ENCODE assay signal across 11 cellular contexts in the genomic region with DNA sequence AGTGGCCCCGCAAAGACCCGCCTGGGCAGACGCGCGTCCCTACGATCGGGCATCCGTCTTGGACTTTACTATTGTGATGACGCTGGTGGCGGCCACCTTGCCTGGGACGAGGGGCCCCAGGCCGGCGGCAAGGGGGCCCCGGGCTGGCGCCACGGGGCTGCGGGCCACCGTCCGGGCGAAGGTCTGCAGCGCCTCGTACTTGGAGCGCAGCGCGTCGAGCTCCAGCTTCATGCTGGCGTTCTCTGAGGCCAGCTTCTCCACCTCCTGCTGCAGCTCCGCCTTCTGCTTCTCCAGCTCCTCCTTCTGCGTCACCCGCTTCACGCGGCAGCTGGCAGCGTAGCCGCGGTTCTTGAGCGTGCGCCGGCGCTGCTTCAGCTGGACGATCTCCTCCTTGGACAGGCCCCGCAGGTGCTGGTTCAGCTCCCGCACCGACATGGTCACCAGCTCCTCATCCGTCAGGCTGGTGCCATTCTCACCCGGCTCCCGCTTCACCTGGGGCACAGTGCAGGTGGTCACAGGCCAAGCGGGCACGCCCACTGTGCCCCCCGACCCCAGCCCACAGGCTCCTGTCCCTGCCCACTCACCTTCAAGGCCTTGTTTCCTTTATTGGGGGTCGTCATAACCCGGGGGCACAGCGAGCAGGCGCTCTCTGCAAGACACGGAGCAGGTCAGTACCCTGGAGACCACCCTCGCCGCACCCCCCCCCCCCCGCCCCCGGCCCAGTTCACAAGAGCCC. TPM values are rescaled to one million over a fixed set of nuclear protein-coding genes. Genes with fewer than 3 reads are reported as not detected.
DNase-seq lines count a peak whose midpoint lies in the region; ATAC-seq and TF ChIP-seq lines count a peak whose summit lies in the region.
"Had no signal": no experiment of that assay in that cellular context is flagged by ENCODE, and none has a peak within 500 bp of the region (broad histone marks: within the 10 kb centered on the region; RNA-seq: fewer than 3 reads in every experiment).

No MANE protein-coding gene starts in this region.

- peaks cover 20 to 35% of the 10 kb centered on the region in 2 donors for H3K36me3 Mint-ChIP-seq in CD14-positive monocyte
- H3K36me3 Mint-ChIP-seq: T-cell had no signal

- no peaks in the 10 kb centered on the region for H3K9me2 ChIP-seq in SK-N-SH

- peaks cover 0 to 1% (median 0%) of the 10 kb centered on the region in 7 donors for H3K9me3 Mint-ChIP-seq in CD14-positive monocyte
- H3K9me3 Mint-ChIP-seq: T-cell had no signal

- H3K9ac ChIP-seq in rectal smooth muscle tissue (ENCODE audit: low read length) (no peak overlapping the region), SK-N-SH (no peak overlapping the region)

- H3K27ac ChIP-seq in Panc1 (ENCODE audit: low read length) (peak overlapping the region; percentile 45; the same call in 1 of the 2 replicates), rectal smooth muscle tissue (ENCODE audit: low read depth, low read length) (no peak overlapping the region), SK-N-SH (ENCODE audit: low read depth in 2 of 2, low read length in 1 of 2) (no peak overlapping the region)

- no peak for TF ChIP-seq POLR2A in erythroblast (IDR thresholded peaks at IDR 0.05; ENCODE audit: low read length)

- peaks cover 88% of the 10 kb centered on the region for H3K79me2 ChIP-seq in SK-N-SH (ENCODE audit: insufficient read depth)

- DNase-seq in CD14-positive monocyte (ENCODE audit: low spot score) (no peak), Panc1 (ENCODE audit: low read depth, low spot score) (no peak), erythroblast (lab: John Stamatoyannopoulos, UW) (peak; percentile 26 to 45), SK-N-SH (no peak), NCI-H345 treated with DMSO at 0.1 percent for 48 hours (lab: John Stamatoyannopoulos, UW; ENCODE audit: unreplicated experiment) (no peak)
- DNase-seq: DMS153, NCI-H1417 treated with DMSO at 0.1 percent for 48 hours had no signal

- no peak overlapping the region for H2AFZ ChIP-seq in SK-N-SH (ENCODE audit: low read depth)

- intact Hi-C loops in CD14-positive monocyte (cut with micrococcal nuclease): no loop called here
- intact Hi-C loops in Panc1 (cut with micrococcal nuclease; ENCODE audit: unreplicated experiment): no loop called here

- peaks cover 15% of the 10 kb centered on the region for H3F3A ChIP-seq in SK-N-SH (replicated peaks; ENCODE audit: insufficient read depth)

- no TSS peak for BruUV-seq in Panc1 (replicated peaks; lab: Mats Ljungman, UMichigan)

- no peak for ATAC-seq in Panc1
- ATAC-seq in HG02840 (IDR thresholded peaks at IDR 0.05; ENCODE audit: low FRiP score, unreplicated experiment): no peak
- no peak for ATAC-seq in GM21576 (IDR thresholded peaks at IDR 0.05; ENCODE audit: unreplicated experiment)
- ATAC-seq: T-cell had no signal

- TF ChIP-seq EP300 in SK-N-SH (IDR thresholded peaks at IDR 0.05; ENCODE audit: borderline replicate concordance in 1 of 2, low read depth in 1 of 2, low read length in 1 of 2): no peak

- in situ Hi-C loops in Panc1 (cut with HindIII; ENCODE audit: low pct_unique_long_range_greater_than_20kb, low sequenced_read_pairs): no loop called here

- H3K4me1 Mint-ChIP-seq in CD14-positive monocyte: peaks cover 78% of the 10 kb centered on the region

- POLR2A ChIA-PET in Panc1 (lab: Charles Lee) (interaction anchor here (0.5 kb wide), 1 partner anchor 218 kb away, joined by 10 read pairs; no protein-coding TSS in a partner anchor), SK-N-SH (lab: Yijun Ruan, JAX) (no interaction called here)

- peaks cover 78% of the 10 kb centered on the region for H4K20me1 ChIP-seq in SK-N-SH (ENCODE audit: insufficient read depth)

- CTCF ChIA-PET in Panc1 (lab: Charles Lee): no interaction called here
- CTCF ChIA-PET in SK-N-SH (lab: Yijun Ruan, JAX): interaction anchor here (1.9 to 11.7 kb wide), 2 partner anchors 38 to 54 kb away, joined by 6 to 107 read pairs; partner anchors contain the start of gene NOTUM

- no peak overlapping the region for H3K4me2 ChIP-seq in SK-N-SH

- H3K4me3 ChIP-seq in Panc1 (ENCODE audit: low read depth in 2 of 2, low read length in 2 of 2) (no peak overlapping the region; a peak in 1 of 4 replicates), rectal smooth muscle tissue (ENCODE audit: low read length) (peak overlapping the region; percentile 41), SK-N-SH (ENCODE audit: low read depth in 2 of 2, low read length in 1 of 2) (no peak overlapping the region)

- H3K27me3 ChIP-seq in Panc1 (ENCODE audit: control insufficient read depth, insufficient read depth, low read length): no peaks in the 10 kb centered on the region
- no peaks in the 10 kb centered on the region for H3K27me3 ChIP-seq in rectal smooth muscle tissue (ENCODE audit: control insufficient read depth, insufficient read depth, low read length)
- no peaks in the 10 kb centered on the region for H3K27me3 ChIP-seq in SK-N-SH (ENCODE audit: insufficient read depth)

- TF ChIP-seq CTCF in CD14-positive monocyte (IDR thresholded peaks at IDR 0.05) (no peak), Panc1 (IDR thresholded peaks at IDR 0.05) (no peak), SK-N-SH (IDR thresholded peaks at IDR 0.05) (no peak)

- H3K27me3 Mint-ChIP-seq in CD14-positive monocyte (ENCODE audit: low read depth in 3 of 3): no peaks in the 10 kb centered on the region
- H3K27me3 Mint-ChIP-seq: T-cell had no signal

- H3K9me3 ChIP-seq in Panc1 (ENCODE audit: control insufficient read depth, insufficient read depth, low read depth, low read length) (no peaks in the 10 kb centered on the region), SK-N-SH (no peaks in the 10 kb centered on the region)

- WGBS in SK-N-SH (ENCODE audit: low lambda C conversion rate): 91% methylated on average over 46 of the region's 58 CpGs

- peaks cover 60% of the 10 kb centered on the region for H3K4me1 ChIP-seq in Panc1 (ENCODE audit: control insufficient read depth, insufficient read depth, low read length)
- H3K4me1 ChIP-seq in rectal smooth muscle tissue (ENCODE audit: control insufficient read depth, insufficient read depth, low read length): peaks cover 20% of the 10 kb centered on the region
- peaks cover 15 to 23% of the 10 kb centered on the region in 2 experiments; a peak in 2 of 4 replicates for H3K4me1 ChIP-seq in SK-N-SH (ENCODE audit: control insufficient read depth in 1 of 2, insufficient read depth in 2 of 2, low read depth in 1 of 2, low read length in 1 of 2)

- no peak for TF ChIP-seq RAD21 in SK-N-SH (IDR thresholded peaks at IDR 0.05; ENCODE audit: low read length)

- H3K27ac Mint-ChIP-seq in CD14-positive monocyte: peak overlapping the region; percentile 75 to 97 (median 92)
- H3K27ac Mint-ChIP-seq: T-cell had no signal

- peaks cover 3% of the 10 kb centered on the region; the same call in 1 of the 2 replicates for H3K36me3 ChIP-seq in Panc1 (ENCODE audit: control insufficient read depth, insufficient read depth, low read length)
- peaks cover 23% of the 10 kb centered on the region for H3K36me3 ChIP-seq in rectal smooth muscle tissue (ENCODE audit: control insufficient read depth, insufficient read depth, low read length)
- peaks cover 9 to 40% of the 10 kb centered on the region in 2 experiments for H3K36me3 ChIP-seq in SK-N-SH (replicated peaks in 1 of 2; ENCODE audit: control insufficient read depth in 1 of 2, insufficient read depth in 2 of 2, low read length in 1 of 2)

- peak overlapping the region; percentile 59 to 83 for H3K4me3 Mint-ChIP-seq in CD14-positive monocyte
- H3K4me3 Mint-ChIP-seq: T-cell had no signal

TF ChIP-seq in SK-N-SH, 30 proteins besides CTCF, POLR2A, EP300 and RAD21:
- TF ChIP-seq NRF1 (IDR thresholded peaks at IDR 0.05; ENCODE audit: low read depth, low read length): no peak
- TF ChIP-seq MEF2A (IDR thresholded peaks at IDR 0.05; ENCODE audit: borderline replicate concordance, low read depth): no peak
- TF ChIP-seq GABPA (IDR thresholded peaks at IDR 0.05; ENCODE audit: low read depth): no peak
- no peak for TF ChIP-seq RFX5 (IDR thresholded peaks at IDR 0.05; ENCODE audit: low read length)
TF ChIP-seq in SK-N-SH: peak in this region for 0.

RNA-seq across cellular contexts. Expression of gene SIRT7, which starts 4.8 kb away (rescaled TPM):
- polyA plus RNA-seq in CD14-positive monocyte (10 to 100 TPM; 22.5 to 23.7 TPM), SK-N-SH (2012; rRNA removed) (32.6 and 34.1 TPM in 2 replicates)
- 82.5 TPM for total RNA-seq in Panc1 (2021; ENCODE audit: unreplicated experiment)
- 79.6 TPM for polyA plus RNA-seq in Panc1 (2012; ENCODE audit: insufficient read length)
- polyA plus RNA-seq in SK-N-SH (2012; cell fraction: cytosol; rRNA removed): 10.3 and 12.3 TPM in 2 replicates
- polyA plus RNA-seq in SK-N-SH (2012; cell fraction: nucleus; rRNA removed): 182 and 254 TPM in 2 replicates

RNA-seq across cellular contexts. Expression of gene MAFG, which starts 4.8 kb away (rescaled TPM):
- polyA plus RNA-seq in CD14-positive monocyte: 1 to 10 TPM; 7.4 to 7.6 TPM
- 57.0 TPM for total RNA-seq in Panc1 (2021; ENCODE audit: unreplicated experiment)
- 48.3 TPM for polyA plus RNA-seq in Panc1 (2012; ENCODE audit: insufficient read length)
- polyA plus RNA-seq in SK-N-SH (2012; rRNA removed): 30.3 and 38.7 TPM in 2 replicates
- polyA plus RNA-seq in SK-N-SH (2012; cell fraction: cytosol; rRNA removed): 22.2 and 29.1 TPM in 2 replicates
- polyA plus RNA-seq in SK-N-SH (2012; cell fraction: nucleus; rRNA removed): 88.8 and 95.8 TPM in 2 replicates

RNA-seq across cellular contexts. Expression of gene PCYT2, which starts 11.5 kb away (rescaled TPM):
- 10 to 100 TPM; 10.7 to 11.0 TPM for polyA plus RNA-seq in CD14-positive monocyte
- 91.2 TPM for total RNA-seq in Panc1 (2021; ENCODE audit: unreplicated experiment)
- polyA plus RNA-seq in Panc1 (2012; ENCODE audit: insufficient read length): 101 TPM
- 46.2 and 54.1 TPM in 2 replicates for polyA plus RNA-seq in SK-N-SH (2012; rRNA removed)
- 23.8 and 36.1 TPM in 2 replicates for polyA plus RNA-seq in SK-N-SH (2012; cell fraction: cytosol; rRNA removed)
- 97.5 and 110 TPM in 2 replicates for polyA plus RNA-seq in SK-N-SH (2012; cell fraction: nucleus; rRNA removed)

RNA-seq across cellular contexts. Expression of gene PYCR1, which starts 14.4 kb away (rescaled TPM):
- not detected for polyA plus RNA-seq in CD14-positive monocyte
- 212 TPM for total RNA-seq in Panc1 (2021; ENCODE audit: unreplicated experiment)
- polyA plus RNA-seq in Panc1 (2012; ENCODE audit: insufficient read length): 295 TPM
- 121 and 165 TPM in 2 replicates for polyA plus RNA-seq in SK-N-SH (2012; rRNA removed)
- 52.8 and 102 TPM in 2 replicates for polyA plus RNA-seq in SK-N-SH (2012; cell fraction: cytosol; rRNA removed)
- 77.3 and 103 TPM in 2 replicates for polyA plus RNA-seq in SK-N-SH (2012; cell fraction: nucleus; rRNA removed)

RNA-seq across cellular contexts. Expression of gene NPB, which starts 20.7 kb away (rescaled TPM):
- polyA plus RNA-seq in CD14-positive monocyte (under 1 TPM in 1 of 2 donors, not detected in 1; 0.16 TPM), SK-N-SH (2012; rRNA removed) (0.91 and 2.4 TPM in 2 replicates)
- total RNA-seq in Panc1 (2021; ENCODE audit: unreplicated experiment): 3.9 TPM
- polyA plus RNA-seq in Panc1 (2012; ENCODE audit: insufficient read length): 3.3 TPM
- polyA plus RNA-seq in SK-N-SH (2012; cell fraction: cytosol; rRNA removed): 1.0 and 1.9 TPM in 2 replicates
- polyA plus RNA-seq in SK-N-SH (2012; cell fraction: nucleus; rRNA removed): 0.89 and 2.1 TPM in 2 replicates

Comparison
In these comparisons a context has a peak if more than half of its experiments do, and no peak if none do; other contexts are left out.
1. DNase-seq: peak in erythroblast (2 of 2); none in CD14-positive monocyte (single experiment), Panc1 (single experiment), SK-N-SH (single experiment) and NCI-H345 treated with DMSO at 0.1 percent for 48 hours (single experiment).